In genomic region chr19:35248310-35249145, GRCh38 we compare ENCODE assay signal across 8 cellular contexts. TPM values are rescaled to one million over a fixed set of nuclear protein-coding genes. Genes with fewer than 3 reads are reported as not detected.
DNase-seq lines count a peak whose midpoint lies in the region; ATAC-seq, FAIRE-seq and TF ChIP-seq lines count a peak whose summit lies in the region.

Gene LSR (plus strand): TSS chr19:35249002. CDS start chr19:35249023, 21 bp downstream.

- ATAC-seq in GM18502 (IDR thresholded peaks at IDR 0.05; ENCODE audit: poor library complexity, unreplicated experiment): peak; percentile 83
- peak; percentile 74 for ATAC-seq in HG02852 (IDR thresholded peaks at IDR 0.05; ENCODE audit: unreplicated experiment)
- peak; percentile 76 for ATAC-seq in gastroesophageal sphincter
- peak; percentile 89 to 95 (median 91) for ATAC-seq in pancreas

- TF ChIP-seq EP300 in gastroesophageal sphincter (IDR thresholded peaks at IDR 0.05): no peak

- H3K27me3 ChIP-seq in gastroesophageal sphincter: peaks cover 73% of the 10 kb centered on the region
- H3K27me3 ChIP-seq in pancreas: no peaks in the 10 kb centered on the region
- H3K27me3 ChIP-seq in vagina: no peaks in the 10 kb centered on the region

- 0 to 20% methylated on average over 1 to 22 of the region's 69 CpGs for WGBS in gastroesophageal sphincter (ENCODE audit: low coverage in 1 of 2), 2 donors
- 0% methylated on average over 64 to 69 of the region's 69 CpGs for WGBS in pancreas, 2 donors

- FAIRE-seq in pancreas (lab: Jason Lieb, UNC): no peak

- peak within 1 kb of the TSS; percentile 19 to 51 for H3K4me3 ChIP-seq in gastroesophageal sphincter
- peak within 1 kb of the TSS; percentile 72 to 95 (median 75) for H3K4me3 ChIP-seq in pancreas
- H3K4me3 ChIP-seq in vagina: peak within 1 kb of the TSS; percentile 56 to 59

- H3K27ac ChIP-seq in gastroesophageal sphincter: peak within 1 kb of the TSS in 3 of 4 donors; percentile 66 to 73 (median 69)
- H3K27ac ChIP-seq in pancreas: peak within 1 kb of the TSS; percentile 98 to 100 (median 99)
- H3K27ac ChIP-seq in vagina: peak within 1 kb of the TSS; percentile 81

- TF ChIP-seq POLR2A in gastroesophageal sphincter (IDR thresholded peaks at IDR 0.05) (peak in 1 of 2 donors; percentile 13), vagina (IDR thresholded peaks at IDR 0.05) (no peak)

- DNase-seq in NCI-H2171 (lab: John Stamatoyannopoulos, UW) (peak; percentile 91), pancreas (peak; percentile 91 to 97 (median 95)), vagina (ENCODE audit: extremely low spot score in 2 of 2) (peak in 1 of 2 donors; percentile 88), COLO829 (ENCODE audit: low spot score) (no peak)
- peak; percentile 86 for DNase-seq in activated CD8-positive, alpha-beta memory T cell treated with anti-CD3 and anti-CD28 coated beads, Interleukin-2, amount 50 U/mL, for 48 hours

- TF ChIP-seq CTCF in gastroesophageal sphincter (IDR thresholded peaks at IDR 0.05): no peak
- no peak for TF ChIP-seq CTCF in pancreas (IDR thresholded peaks at IDR 0.05)
- TF ChIP-seq CTCF in vagina (IDR thresholded peaks at IDR 0.05): no peak

- H3K4me1 ChIP-seq in gastroesophageal sphincter (peaks cover 0 to 21% (median 0%) of the 10 kb centered on the region in 3 donors), pancreas (peaks cover 0 to 12% (median 4%) of the 10 kb centered on the region in 3 donors), vagina (peaks cover 31% of the 10 kb centered on the region)

- intact Hi-C loops in pancreas (cut with DNase I): no loop called here
- intact Hi-C loops in vagina (cut with DNase I): no loop called here

- H3K36me3 ChIP-seq in gastroesophageal sphincter (no peaks in the 10 kb centered on the region), pancreas (peaks cover 0 to 3% (median 1%) of the 10 kb centered on the region in 3 donors), vagina (no peaks in the 10 kb centered on the region)

- H3K9me3 ChIP-seq in gastroesophageal sphincter: peaks cover 0 to 11% (median 0%) of the 10 kb centered on the region in 3 donors
- H3K9me3 ChIP-seq in pancreas: no peaks in the 10 kb centered on the region
- no peaks in the 10 kb centered on the region for H3K9me3 ChIP-seq in vagina

RNA-seq across cellular contexts. Expression of gene LSR, which starts in this region (rescaled TPM):
- total RNA-seq in gastroesophageal sphincter (1 to 10 TPM; 3.3 to 6.6 (median 5.2) TPM), pancreas (100 to 1,000 TPM in 1 of 6 donors, 10 to 100 TPM in 5; 51.6 to 103 (median 67.0) TPM), vagina (32.9 TPM)
- polyA plus RNA-seq in pancreas: 10 to 100 TPM; 46.1 to 67.5 TPM
